24 cellular contexts compared by ENCODE assay signal in genomic region chr22:23205330-23205729, GRCh38. TPM values are rescaled to one million over a fixed set of nuclear protein-coding genes. Genes with fewer than 3 reads are reported as not detected.
A peak's percentile ranks its signal among the peaks of the same experiment; 100 is the strongest.
DNase-seq lines count a peak whose midpoint lies in the region; ATAC-seq and TF ChIP-seq lines count a peak whose summit lies in the region.
"Had no signal": no experiment of that assay in that cellular context is flagged by ENCODE, and none has a peak within 500 bp of the region (broad histone marks: within the 10 kb centered on the region; RNA-seq: fewer than 3 reads in every experiment).

No MANE protein-coding gene starts in this region.

- TF ChIP-seq EP300 in esophagus muscularis mucosa (IDR thresholded peaks at IDR 0.05) = no peak

- intact Hi-C loops in esophagus muscularis mucosa (cut with DNase I) (no loop called here), sciatic nerve (cut with DNase I) (loop anchor here (10.0 kb wide), 1 partner anchor 1551 kb away; no protein-coding TSS in a partner anchor)

- in situ Hi-C loops in G401 (cut with HindIII; ENCODE audit: low sequenced_read_pairs) = no loop called here

- no peak for TF ChIP-seq POLR2A in esophagus muscularis mucosa (IDR thresholded peaks at IDR 0.05; ENCODE audit: low read depth)

- WGBS in esophagus muscularis mucosa = 61% methylated on average over 5 of the region's 5 CpGs

- H3K4me1 ChIP-seq in RWPE2 (ENCODE audit: insufficient read depth, poor library complexity, severe bottlenecking) = peaks cover 20% of the 10 kb centered on the region
- H3K4me1 ChIP-seq in esophagus muscularis mucosa = peaks cover 25 to 47% (median 42%) of the 10 kb centered on the region in 4 donors
- H3K4me1 ChIP-seq: colonic mucosa had no signal

- DNase-seq in G401 (ENCODE audit: low spot score) (peak; percentile 50), RWPE2 (ENCODE audit: low spot score) (no peak), esophagus muscularis mucosa (ENCODE audit: extremely low spot score) (no peak), sciatic nerve (ENCODE audit: low spot score) (no peak), NCI-H510A treated with DMSO at 0.1 percent for 48 hours (lab: John Stamatoyannopoulos, UW) (no peak), NCI-H524 treated with DMSO at 0.1 percent for 48 hours (lab: John Stamatoyannopoulos, UW) (no peak), NCI-H128 (lab: John Stamatoyannopoulos, UW; ENCODE audit: unreplicated experiment) (no peak)
- DNase-seq: activated CD8-positive, alpha-beta memory T cell treated with anti-CD3 and anti-CD28 coated beads, Interleukin-2, amount 10 ng/mL, durations not matched to agents 7 days and 5 days; activated gamma-delta T cell treated with Interleukin-2 at 50 U/mL for 16 hours; CD4-positive, CD25-positive, alpha-beta regulatory T cell; colonic mucosa; naive thymus-derived CD8-positive, alpha-beta T cell; NCI-H1930; NCI-H510A; OCI-M1; stimulated activated naive B cell treated with anti-CD40 and anti-IgM and Interleukin-4, amounts not matched to agents 10 μg/mL and 1 μg/mL and 100 μg/mL, for 72 hours; T-helper 9 cell had no signal

- H3K9me3 ChIP-seq in RWPE2 (ENCODE audit: severe bottlenecking) (peaks cover 6% of the 10 kb centered on the region), esophagus muscularis mucosa (no peaks in the 10 kb centered on the region)
- H3K9me3 ChIP-seq: colonic mucosa, MG63, prostate gland, uterus had no signal

- TF ChIP-seq CTCF in RWPE2 (IDR thresholded peaks at IDR 0.05; ENCODE audit: poor library complexity, severe bottlenecking) (no peak), esophagus muscularis mucosa (IDR thresholded peaks at IDR 0.05) (no peak)

- H3K36me3 ChIP-seq in RWPE2 (ENCODE audit: low read depth) = peaks cover 28% of the 10 kb centered on the region
- H3K36me3 ChIP-seq in esophagus muscularis mucosa = peaks cover 0 to 9% (median 3%) of the 10 kb centered on the region in 4 donors
- H3K36me3 ChIP-seq: colonic mucosa, MG63, prostate gland, uterus had no signal

- ATAC-seq in RWPE2 (ENCODE audit: low read depth) = no peak
- ATAC-seq in sciatic nerve = peak; percentile 51
- ATAC-seq in HG02571 (IDR thresholded peaks at IDR 0.05; ENCODE audit: unreplicated experiment) = no peak
- ATAC-seq: activated CD4-positive, alpha-beta T cell treated with anti-CD3 and anti-CD28 coated beads for 36 hours; activated CD8-positive, alpha-beta memory T cell treated with anti-CD3 and anti-CD28 coated beads, Interleukin-2, amount 10 ng/mL, durations not matched to agents 7 days and 5 days; naive thymus-derived CD8-positive, alpha-beta T cell; stimulated activated naive B cell treated with anti-CD40 and anti-IgM and Interleukin-4, amounts not matched to agents 10 μg/mL and 1 μg/mL and 100 μg/mL, for 72 hours had no signal

- H3K27me3 ChIP-seq in RWPE2 (ENCODE audit: insufficient read depth, poor library complexity, severe bottlenecking) (no peaks in the 10 kb centered on the region), esophagus muscularis mucosa (no peaks in the 10 kb centered on the region)
- H3K27me3 ChIP-seq: colonic mucosa, MG63, uterus had no signal

- H3K27ac ChIP-seq in RWPE2 (ENCODE audit: poor library complexity, severe bottlenecking) (peak overlapping the region; percentile 39), esophagus muscularis mucosa (replicated peaks in 1 of 4) (peak overlapping the region; percentile 52 to 71 (median 59))
- H3K27ac ChIP-seq: colonic mucosa, prostate gland, SK-N-MC had no signal

- no peak overlapping the region for H3K4me3 ChIP-seq in RWPE2 (ENCODE audit: severe bottlenecking)
- H3K4me3 ChIP-seq in esophagus muscularis mucosa = no peak overlapping the region
- H3K4me3 ChIP-seq: colonic mucosa, lung, MG63, prostate gland, SK-N-MC, uterus had no signal

RNA-seq across cellular contexts. Expression of gene BCR, which starts 25.0 kb away (rescaled TPM):
- 32.4 and 55.9 TPM in 2 replicates for total RNA-seq in G401 (2014; rRNA removed; shearing (Covaris generic))
- total RNA-seq in esophagus muscularis mucosa (10 to 100 TPM; 35.7 to 58.5 (median 48.0) TPM), sciatic nerve (101 TPM)
